10 cellular contexts compared by ENCODE assay signal in the genomic region with DNA sequence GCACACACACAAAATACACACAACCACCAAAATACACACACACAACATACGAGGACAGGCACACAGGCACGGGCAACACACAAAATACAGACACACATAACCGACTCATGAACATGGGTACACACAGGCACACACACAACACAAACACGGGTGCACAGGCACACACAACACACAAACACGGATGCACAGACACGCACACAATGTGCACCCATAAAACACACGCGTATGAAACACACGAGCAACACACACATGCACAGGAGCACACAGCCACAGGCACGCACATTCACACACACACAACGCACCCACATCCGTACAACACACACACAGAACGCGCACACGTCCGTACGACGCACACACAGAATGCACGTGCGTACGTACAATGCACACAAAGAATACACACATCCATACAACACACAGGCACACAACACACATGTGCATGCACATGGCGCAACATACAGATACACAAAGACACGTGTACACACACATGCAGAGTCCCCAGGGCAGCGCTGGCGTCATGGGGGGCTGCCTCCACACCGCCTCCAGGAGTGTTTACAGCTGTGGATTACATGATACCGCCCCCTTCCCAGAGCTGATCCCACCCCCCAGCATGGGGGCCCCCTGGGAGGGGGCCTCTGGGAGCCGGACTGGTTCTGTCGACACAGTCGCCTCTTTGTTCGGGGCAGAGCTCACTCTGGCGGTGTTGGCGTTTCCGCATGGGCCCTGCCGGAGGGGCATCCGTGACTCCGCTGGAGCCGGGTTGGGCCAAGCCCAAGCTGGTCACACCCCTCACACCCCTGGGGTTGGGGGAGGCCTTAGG. TPM values are rescaled to one million over a fixed set of nuclear protein-coding genes. Genes with fewer than 3 reads are reported as not detected.
DNase-seq lines count a peak whose midpoint lies in the region; ATAC-seq and TF ChIP-seq lines count a peak whose summit lies in the region.
"Had no signal": no experiment of that assay in that cellular context is flagged by ENCODE, and none has a peak within 500 bp of the region (broad histone marks: within the 10 kb centered on the region; RNA-seq: fewer than 3 reads in every experiment).

No MANE protein-coding gene starts in this region.

- DNase-seq in BJ (ENCODE audit: low read depth), result no peak
- DNase-seq in LNCaP clone FGC (ENCODE audit: low read depth), result no peak
- no peak for DNase-seq in effector memory CD8-positive, alpha-beta T cell
- peak; percentile 40 for DNase-seq in neural progenitor cell (ENCODE audit: low spot score)
- no peak for DNase-seq in stimulated activated CD4-positive, alpha-beta T cell treated with anti-CD3 and anti-CD28 coated beads, Interleukin-4, amount 100 ng/mL, for 1 hour
- DNase-seq in DMS114 treated with DMSO at 0.1 percent for 48 hours (lab: John Stamatoyannopoulos, UW; ENCODE audit: unreplicated experiment), result no peak
- DNase-seq in hippocampal formation (lab: John Stamatoyannopoulos, UW), result no peak

- H3K4me1 ChIP-seq in neural progenitor cell, result peaks cover 17% of the 10 kb centered on the region

- CTCF ChIA-PET in BJ (lab: Yijun Ruan, JAX), result interaction anchor here (0.9 to 2.1 kb wide), 2 partner anchors 57 to 64 kb away, joined by 3 to 7 read pairs; no protein-coding TSS in a partner anchor

- peak overlapping the region; percentile 95 for H3K4me3 ChIP-seq in BJ (ENCODE audit: low read depth, low read length)
- H3K4me3 ChIP-seq in LNCaP clone FGC (ENCODE audit: low read depth, low read length), result peak overlapping the region; percentile 82
- peak overlapping the region; percentile 79 for H3K4me3 ChIP-seq in neural progenitor cell
- H3K4me3 ChIP-seq: mucosa of descending colon had no signal

- peaks cover 20 to 27% of the 10 kb centered on the region in 2 donors for H3K4me1 Mint-ChIP-seq in effector memory CD8-positive, alpha-beta T cell (ENCODE audit: low read depth in 2 of 2)
- peaks cover 28% of the 10 kb centered on the region for H3K4me1 Mint-ChIP-seq in neural progenitor cell

- peaks cover 26% of the 10 kb centered on the region for H3F3A ChIP-seq in neural progenitor cell (ENCODE audit: low read depth)

- peaks cover 59% of the 10 kb centered on the region for H4K20me1 ChIP-seq in neural progenitor cell (ENCODE audit: low read depth)

- no peak for TF ChIP-seq CTCF in BJ (IDR thresholded peaks at IDR 0.05; ENCODE audit: insufficient read depth, low read depth, low read length)
- TF ChIP-seq CTCF in LNCaP clone FGC (IDR thresholded peaks at IDR 0.05; ENCODE audit: control insufficient read depth, extremely low read depth, insufficient read depth), result no peak
- no peak for TF ChIP-seq CTCF in neural progenitor cell (IDR thresholded peaks at IDR 0.05)

- peaks cover 62% of the 10 kb centered on the region for H3K79me2 ChIP-seq in neural progenitor cell (ENCODE audit: low read depth)

- H3K36me3 ChIP-seq in BJ (ENCODE audit: control insufficient read depth, insufficient read depth, low read length), result peaks cover 10% of the 10 kb centered on the region
- H3K36me3 ChIP-seq in neural progenitor cell, result no peaks in the 10 kb centered on the region

- H3K27me3 ChIP-seq in BJ (ENCODE audit: control insufficient read depth, insufficient read depth, low read length), result no peaks in the 10 kb centered on the region
- no peaks in the 10 kb centered on the region for H3K27me3 ChIP-seq in neural progenitor cell

- no peaks in the 10 kb centered on the region for H3K27me3 Mint-ChIP-seq in effector memory CD8-positive, alpha-beta T cell
- peaks cover 8% of the 10 kb centered on the region for H3K27me3 Mint-ChIP-seq in neural progenitor cell (ENCODE audit: insufficient read depth, low read depth)

- no peak overlapping the region for H2AFZ ChIP-seq in neural progenitor cell (replicated peaks)

- POLR2A ChIA-PET in BJ (lab: Charles Lee), result interaction anchor here (1.0 kb wide), 1 partner anchor 15 kb away, joined by 3 read pairs; no protein-coding TSS in a partner anchor

- H3K9me3 ChIP-seq in neural progenitor cell (ENCODE audit: low read depth), result no peaks in the 10 kb centered on the region
- H3K9me3 ChIP-seq: mucosa of descending colon, thoracic aorta had no signal

- peak overlapping the region in 1 of 2 donors; percentile 90 for H3K27ac Mint-ChIP-seq in effector memory CD8-positive, alpha-beta T cell
- H3K27ac Mint-ChIP-seq in neural progenitor cell, result peak overlapping the region; percentile 47

- no peak for ATAC-seq in effector memory CD8-positive, alpha-beta T cell (replicated peaks)
- no peak for ATAC-seq in GM18858 (IDR thresholded peaks at IDR 0.05; ENCODE audit: unreplicated experiment)
- ATAC-seq: mucosa of descending colon had no signal

- H3K4me3 Mint-ChIP-seq in effector memory CD8-positive, alpha-beta T cell, result peak overlapping the region; percentile 1 to 87
- H3K4me3 Mint-ChIP-seq in neural progenitor cell, result peak overlapping the region; percentile 31

- no peak overlapping the region for H3K9ac ChIP-seq in neural progenitor cell

- peaks cover 27% of the 10 kb centered on the region for H3K36me3 Mint-ChIP-seq in effector memory CD8-positive, alpha-beta T cell (ENCODE audit: insufficient read depth)
- H3K36me3 Mint-ChIP-seq in neural progenitor cell, result peaks cover 15% of the 10 kb centered on the region

- no peaks in the 10 kb centered on the region for H3K9me3 Mint-ChIP-seq in effector memory CD8-positive, alpha-beta T cell
- no peaks in the 10 kb centered on the region for H3K9me3 Mint-ChIP-seq in neural progenitor cell

- H3K4me2 ChIP-seq in neural progenitor cell, result peak overlapping the region; percentile 97

- H3K27ac ChIP-seq in neural progenitor cell, result no peak overlapping the region

RNA-seq across cellular contexts. Expression of a gene that starts 2.9 kb away (rescaled TPM):
- 15.5 and 26.1 TPM in 2 replicates for polyA plus RNA-seq in BJ (2011; rRNA removed)
- 30.9 and 40.4 TPM in 2 replicates for polyA minus RNA-seq in BJ (2011; rRNA and poly(A)+ RNA removed)
- 3.3 and 16.2 TPM in 2 replicates for total RNA-seq in neural progenitor cell (ENCODE audit: low replicate concordance)

RNA-seq across cellular contexts. Expression of a gene that starts 34.4 kb away (rescaled TPM):
- polyA plus RNA-seq in BJ (2011; rRNA removed), result 26.3 and 33.6 TPM in 2 replicates
- polyA minus RNA-seq in BJ (2011; rRNA and poly(A)+ RNA removed), result 38.3 and 48.2 TPM in 2 replicates
- 27.4 and 67.3 TPM in 2 replicates for total RNA-seq in neural progenitor cell (ENCODE audit: low replicate concordance)
